ENCODE assay signal across 9 cellular contexts in genomic region chr10:98170249-98171117, GRCh38. TPM values are rescaled to one million over a fixed set of nuclear protein-coding genes. Genes with fewer than 3 reads are reported as not detected.
A peak's percentile ranks its signal among the peaks of the same experiment; 100 is the strongest.
DNase-seq lines count a peak whose midpoint lies in the region; ATAC-seq and TF ChIP-seq lines count a peak whose summit lies in the region.
"Had no signal": no experiment of that assay in that cellular context is flagged by ENCODE, and none has a peak within 500 bp of the region (broad histone marks: within the 10 kb centered on the region; RNA-seq: fewer than 3 reads in every experiment).

No MANE protein-coding gene starts in this region.

- peak; percentile 3 for DNase-seq in NCI-H1105 treated with DMSO at 0.1 percent for 48 hours (lab: John Stamatoyannopoulos, UW)
- no peak for DNase-seq in NCI-H1105 (lab: John Stamatoyannopoulos, UW)
- peak; percentile 51 for DNase-seq in GM20000 (ENCODE audit: low spot score)
- peak; percentile 11 for DNase-seq in NCI-H2081 treated with DMSO at 0.1 percent for 48 hours (lab: John Stamatoyannopoulos, UW)
- DNase-seq in activated naive CD4-positive, alpha-beta T cell treated with anti-CD3 and anti-CD28 coated beads, Interleukin-2, amount 10 ng/mL, durations not matched to agents 7 days and 5 days: peak; percentile 43
- DNase-seq in left ventricle myocardium superior: no peak
- no peak for DNase-seq in sciatic nerve (ENCODE audit: low spot score)

- no peaks in the 10 kb centered on the region for H3K27me3 Mint-ChIP-seq in activated naive CD4-positive, alpha-beta T cell treated with anti-CD3 and anti-CD28 coated beads, Interleukin-2, amount 10 ng/mL, durations not matched to agents 7 days and 5 days
- H3K27me3 Mint-ChIP-seq: CD8-positive, alpha-beta memory T cell had no signal

- peak; percentile 62 for ATAC-seq in left ventricle myocardium superior
- ATAC-seq in sciatic nerve: peak; percentile 75
- ATAC-seq in GM21390 (IDR thresholded peaks at IDR 0.05; ENCODE audit: unreplicated experiment): no peak

- no peak overlapping the region for H3K4me3 Mint-ChIP-seq in activated naive CD4-positive, alpha-beta T cell treated with anti-CD3 and anti-CD28 coated beads, Interleukin-2, amount 10 ng/mL, durations not matched to agents 7 days and 5 days
- H3K4me3 Mint-ChIP-seq: CD8-positive, alpha-beta memory T cell had no signal

- CTCF ChIA-PET in activated naive CD4-positive, alpha-beta T cell treated with anti-CD3 and anti-CD28 coated beads, Interleukin-2, amount 10 ng/mL, durations not matched to agents 7 days and 5 days (lab: Charles Lee): interaction anchor here (0.5 to 4.8 kb wide), 17 partner anchors 9 to 286 kb away, joined by 3 to 33 read pairs (median 3); no protein-coding TSS in a partner anchor

- H3K4me1 Mint-ChIP-seq in activated naive CD4-positive, alpha-beta T cell treated with anti-CD3 and anti-CD28 coated beads, Interleukin-2, amount 10 ng/mL, durations not matched to agents 7 days and 5 days: peaks cover under 1% of the 10 kb centered on the region

- intact Hi-C loops in left ventricle myocardium superior (cut with micrococcal nuclease) (loop anchor here (5.0 kb wide), 1 partner anchor 137 kb away; no protein-coding TSS in a partner anchor), sciatic nerve (cut with DNase I) (no loop called here)

- no peak overlapping the region for H3K27ac Mint-ChIP-seq in activated naive CD4-positive, alpha-beta T cell treated with anti-CD3 and anti-CD28 coated beads, Interleukin-2, amount 10 ng/mL, durations not matched to agents 7 days and 5 days

- no peaks in the 10 kb centered on the region for H3K9me3 Mint-ChIP-seq in activated naive CD4-positive, alpha-beta T cell treated with anti-CD3 and anti-CD28 coated beads, Interleukin-2, amount 10 ng/mL, durations not matched to agents 7 days and 5 days
- H3K9me3 Mint-ChIP-seq: CD8-positive, alpha-beta memory T cell had no signal

- no peak for TF ChIP-seq CTCF in GM20000 (IDR thresholded peaks at IDR 0.05; ENCODE audit: extremely low read depth, missing control alignments)

- peaks cover 31% of the 10 kb centered on the region for H3K36me3 Mint-ChIP-seq in activated naive CD4-positive, alpha-beta T cell treated with anti-CD3 and anti-CD28 coated beads, Interleukin-2, amount 10 ng/mL, durations not matched to agents 7 days and 5 days

RNA-seq across cellular contexts. Expression of gene R3HCC1L, which starts 36.0 kb away (rescaled TPM):
- total RNA-seq in left ventricle myocardium superior: 4.8 TPM
- 18.0 TPM for total RNA-seq in sciatic nerve

Comparison
In these comparisons a context has a peak if more than half of its experiments do, and no peak if none do; other contexts are left out.
1. DNase-seq: peak in NCI-H1105 treated with DMSO at 0.1 percent for 48 hours (single experiment), GM20000 (single experiment), NCI-H2081 treated with DMSO at 0.1 percent for 48 hours (single experiment) and activated naive CD4-positive, alpha-beta T cell treated with anti-CD3 and anti-CD28 coated beads, Interleukin-2, amount 10 ng/mL, durations not matched to agents 7 days and 5 days (single experiment); none in NCI-H1105 (single experiment), left ventricle myocardium superior (single experiment) and sciatic nerve (single experiment).